ENCODE assay signal across 18 cellular contexts in genomic region chr3:139106013-139106932, GRCh38.
DNase-seq lines count a peak whose midpoint lies in the region; ATAC-seq and TF ChIP-seq lines count a peak whose summit lies in the region.
"Had no signal": no experiment of that assay in that cellular context is flagged by ENCODE, and none has a peak within 500 bp of the region (broad histone marks: within the 10 kb centered on the region; RNA-seq: fewer than 3 reads in every experiment).

No MANE protein-coding gene starts in this region.

- no peaks in the 10 kb centered on the region for H3K36me3 Mint-ChIP-seq in osteocyte (ENCODE audit: unreplicated experiment)
- H3K36me3 Mint-ChIP-seq: CD14-positive monocyte had no signal

- H3K4me3 Mint-ChIP-seq in osteocyte (ENCODE audit: unreplicated experiment), result no peak overlapping the region
- H3K4me3 Mint-ChIP-seq: CD14-positive monocyte had no signal

- ATAC-seq in upper lobe of right lung, result no peak

- intact Hi-C loops in upper lobe of right lung (cut with DNase I), result no loop called here

- H3K9me3 ChIP-seq in upper lobe of right lung, result no peaks in the 10 kb centered on the region
- no peaks in the 10 kb centered on the region for H3K9me3 ChIP-seq in effector memory CD4-positive, alpha-beta T cell (ENCODE audit: control insufficient read depth, low read length)
- H3K9me3 ChIP-seq: MG63 had no signal

- H3K27ac ChIP-seq in upper lobe of right lung, result no peak overlapping the region
- no peak overlapping the region for H3K27ac ChIP-seq in caudate nucleus (ENCODE audit: low read depth, low read length)
- no peak overlapping the region for H3K27ac ChIP-seq in effector memory CD4-positive, alpha-beta T cell (ENCODE audit: insufficient read depth, low read length, poor library complexity, severe bottlenecking)

- H3K4me3 ChIP-seq in upper lobe of right lung, result no peak overlapping the region
- no peak overlapping the region for H3K4me3 ChIP-seq in effector memory CD4-positive, alpha-beta T cell (ENCODE audit: insufficient read depth, low read depth, low read length, poor library complexity, severe bottlenecking)
- H3K4me3 ChIP-seq: MG63 had no signal

- no peak overlapping the region for H3K27ac Mint-ChIP-seq in osteocyte (ENCODE audit: unreplicated experiment)
- H3K27ac Mint-ChIP-seq: CD14-positive monocyte had no signal

- H3K4me1 ChIP-seq in upper lobe of right lung, result no peaks in the 10 kb centered on the region
- H3K4me1 ChIP-seq in effector memory CD4-positive, alpha-beta T cell (ENCODE audit: control insufficient read depth, insufficient read depth, low read length, poor library complexity, severe bottlenecking), result no peaks in the 10 kb centered on the region

- H3K9me3 Mint-ChIP-seq in osteocyte (ENCODE audit: unreplicated experiment), result no peaks in the 10 kb centered on the region
- H3K9me3 Mint-ChIP-seq: CD14-positive monocyte had no signal

- no peaks in the 10 kb centered on the region for H3K4me1 Mint-ChIP-seq in osteocyte (ENCODE audit: unreplicated experiment)
- H3K4me1 Mint-ChIP-seq: CD14-positive monocyte had no signal

- H3K27me3 Mint-ChIP-seq in osteocyte (ENCODE audit: unreplicated experiment), result peaks cover 21% of the 10 kb centered on the region

- H3K27me3 ChIP-seq in upper lobe of right lung, result no peaks in the 10 kb centered on the region
- no peaks in the 10 kb centered on the region for H3K27me3 ChIP-seq in effector memory CD4-positive, alpha-beta T cell (replicated peaks; ENCODE audit: control insufficient read depth, insufficient read depth, low read length, poor library complexity, severe bottlenecking)
- H3K27me3 ChIP-seq: MG63 had no signal

- peak; percentile 21 for DNase-seq in activated CD8-positive, alpha-beta memory T cell treated with anti-CD3 and anti-CD28 coated beads for 24 hours
- no peak for DNase-seq in activated CD8-positive, alpha-beta memory T cell treated with anti-CD3 and anti-CD28 coated beads, Interleukin-2, amount 50 U/mL, for 4 hours
- DNase-seq in ecto neural progenitor cell (ENCODE audit: low spot score), result peak; percentile 34
- DNase-seq in osteocyte (ENCODE audit: extremely low spot score, unreplicated experiment), result peak; percentile 74
- DNase-seq in upper lobe of right lung, result peak; percentile 46
- DNase-seq in caudate nucleus (lab: John Stamatoyannopoulos, UW), result no peak
- DNase-seq in 8988T, result no peak
- DNase-seq in effector memory CD4-positive, alpha-beta T cell, result no peak
- DNase-seq: EL, GF-D8, MG63, NCI-H1417 treated with DMSO at 0.1 percent for 48 hours, NCI-H187, NCI-H2107, NCI-H446 treated with DMSO at 0.1 percent for 48 hours, NCI-H526 treated with DMSO at 0.1 percent for 48 hours, Right ventricle myocardium superior had no signal

- no peaks in the 10 kb centered on the region for H3K36me3 ChIP-seq in upper lobe of right lung
- H3K36me3 ChIP-seq in effector memory CD4-positive, alpha-beta T cell (ENCODE audit: control insufficient read depth, insufficient read depth, low read length), result no peaks in the 10 kb centered on the region
- H3K36me3 ChIP-seq: MG63 had no signal

- TF ChIP-seq CTCF in osteocyte (IDR thresholded peaks at IDR 0.05) (no peak), upper lobe of right lung (IDR thresholded peaks at IDR 0.05) (no peak)

Comparison
In these comparisons a context has a peak if more than half of its experiments do, and no peak if none do; other contexts are left out.
1. DNase-seq: peak in activated CD8-positive, alpha-beta memory T cell treated with anti-CD3 and anti-CD28 coated beads for 24 hours (single experiment), ecto neural progenitor cell (single experiment), osteocyte (single experiment) and upper lobe of right lung (single experiment); none in activated CD8-positive, alpha-beta memory T cell treated with anti-CD3 and anti-CD28 coated beads, Interleukin-2, amount 50 U/mL, for 4 hours (single experiment), caudate nucleus (0 of 61), 8988T (single experiment) and effector memory CD4-positive, alpha-beta T cell (0 of 3).